ENCODE assay signal across 1 cellular context in genomic region chr9:87259543-87259942, GRCh38.
TF ChIP-seq lines count a peak whose summit lies in the region.

No MANE protein-coding gene starts in this region.

TF ChIP-seq in HEK293, 187 proteins besides CTCF, POLR2A, EP300 and RAD21 (continued from another document):
- TF ChIP-seq, protein P1, sequence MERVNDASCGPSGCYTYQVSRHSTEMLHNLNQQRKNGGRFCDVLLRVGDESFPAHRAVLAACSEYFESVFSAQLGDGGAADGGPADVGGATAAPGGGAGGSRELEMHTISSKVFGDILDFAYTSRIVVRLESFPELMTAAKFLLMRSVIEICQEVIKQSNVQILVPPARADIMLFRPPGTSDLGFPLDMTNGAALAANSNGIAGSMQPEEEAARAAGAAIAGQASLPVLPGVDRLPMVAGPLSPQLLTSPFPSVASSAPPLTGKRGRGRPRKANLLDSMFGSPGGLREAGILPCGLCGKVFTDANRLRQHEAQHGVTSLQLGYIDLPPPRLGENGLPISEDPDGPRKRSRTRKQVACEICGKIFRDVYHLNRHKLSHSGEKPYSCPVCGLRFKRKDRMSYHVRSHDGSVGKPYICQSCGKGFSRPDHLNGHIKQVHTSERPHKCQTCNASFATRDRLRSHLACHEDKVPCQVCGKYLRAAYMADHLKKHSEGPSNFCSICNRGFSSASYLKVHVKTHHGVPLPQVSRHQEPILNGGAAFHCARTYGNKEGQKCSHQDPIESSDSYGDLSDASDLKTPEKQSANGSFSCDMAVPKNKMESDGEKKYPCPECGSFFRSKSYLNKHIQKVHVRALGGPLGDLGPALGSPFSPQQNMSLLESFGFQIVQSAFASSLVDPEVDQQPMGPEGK (tag by site-specific recombination; IDR thresholded peaks at IDR 0.05): no peak
